Comparison of ENCODE assay signal across 1 cellular context in genomic region chr3:99923873-99924272, GRCh38.
TF ChIP-seq lines count a peak whose summit lies in the region.

No MANE protein-coding gene starts in this region.

TF ChIP-seq in HepG2, 621 proteins besides CTCF, POLR2A, EP300 and RAD21 (continued from another document and continues in another):
- no peak for TF ChIP-seq ZFP36L1 (CRISPR knock-in tag; IDR thresholded peaks at IDR 0.05)
- TF ChIP-seq RBFOX2 (IDR thresholded peaks at IDR 0.05; ENCODE audit: low read depth, low read length): no peak
- TF ChIP-seq, protein P1, sequence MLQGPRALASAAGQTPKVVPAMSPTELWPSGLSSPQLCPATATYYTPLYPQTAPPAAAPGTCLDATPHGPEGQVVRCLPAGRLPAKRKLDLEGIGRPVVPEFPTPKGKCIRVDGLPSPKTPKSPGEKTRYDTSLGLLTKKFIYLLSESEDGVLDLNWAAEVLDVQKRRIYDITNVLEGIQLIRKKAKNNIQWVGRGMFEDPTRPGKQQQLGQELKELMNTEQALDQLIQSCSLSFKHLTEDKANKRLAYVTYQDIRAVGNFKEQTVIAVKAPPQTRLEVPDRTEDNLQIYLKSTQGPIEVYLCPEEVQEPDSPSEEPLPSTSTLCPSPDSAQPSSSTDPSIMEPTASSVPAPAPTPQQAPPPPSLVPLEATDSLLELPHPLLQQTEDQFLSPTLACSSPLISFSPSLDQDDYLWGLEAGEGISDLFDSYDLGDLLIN (CRISPR knock-in tag; IDR thresholded peaks at IDR 0.05; ENCODE audit: borderline replicate concordance): no peak
- TF ChIP-seq, protein P2, sequence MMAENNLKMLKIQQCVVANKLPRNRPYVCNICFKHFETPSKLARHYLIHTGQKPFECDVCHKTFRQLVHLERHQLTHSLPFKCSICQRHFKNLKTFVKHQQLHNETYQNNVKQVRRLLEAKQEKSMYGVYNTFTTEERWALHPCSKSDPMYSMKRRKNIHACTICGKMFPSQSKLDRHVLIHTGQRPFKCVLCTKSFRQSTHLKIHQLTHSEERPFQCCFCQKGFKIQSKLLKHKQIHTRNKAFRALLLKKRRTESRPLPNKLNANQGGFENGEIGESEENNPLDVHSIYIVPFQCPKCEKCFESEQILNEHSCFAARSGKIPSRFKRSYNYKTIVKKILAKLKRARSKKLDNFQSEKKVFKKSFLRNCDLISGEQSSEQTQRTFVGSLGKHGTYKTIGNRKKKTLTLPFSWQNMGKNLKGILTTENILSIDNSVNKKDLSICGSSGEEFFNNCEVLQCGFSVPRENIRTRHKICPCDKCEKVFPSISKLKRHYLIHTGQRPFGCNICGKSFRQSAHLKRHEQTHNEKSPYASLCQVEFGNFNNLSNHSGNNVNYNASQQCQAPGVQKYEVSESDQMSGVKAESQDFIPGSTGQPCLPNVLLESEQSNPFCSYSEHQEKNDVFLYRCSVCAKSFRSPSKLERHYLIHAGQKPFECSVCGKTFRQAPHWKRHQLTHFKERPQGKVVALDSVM (CRISPR knock-in tag; IDR thresholded peaks at IDR 0.05): no peak
- TF ChIP-seq ZKSCAN1 (IDR thresholded peaks at IDR 0.05; ENCODE audit: low read length): no peak
- 0 out of 2 replicates have a peak, but pooled peaks have one; percentile 22 for TF ChIP-seq FOXO1 (CRISPR knock-in tag; IDR thresholded peaks at IDR 0.05)
- TF ChIP-seq SCMH1 (CRISPR knock-in tag; IDR thresholded peaks at IDR 0.05; ENCODE audit: borderline replicate concordance): no peak
- TF ChIP-seq ZNF563 (CRISPR knock-in tag; IDR thresholded peaks at IDR 0.05): no peak
- no peak for TF ChIP-seq CERS6 (CRISPR knock-in tag; IDR thresholded peaks at IDR 0.05)
- TF ChIP-seq ZNF232 (CRISPR knock-in tag; IDR thresholded peaks at IDR 0.05; ENCODE audit: borderline replicate concordance): no peak
- TF ChIP-seq HIVEP1 (CRISPR knock-in tag; IDR thresholded peaks at IDR 0.05): no peak
- TF ChIP-seq ZNF253 (CRISPR knock-in tag; IDR thresholded peaks at IDR 0.05; ENCODE audit: borderline replicate concordance): no peak
- TF ChIP-seq ZSCAN31 (CRISPR knock-in tag; IDR thresholded peaks at IDR 0.05; ENCODE audit: low read depth): 0 out of 2 replicates have a peak, but pooled peaks have one; percentile 38
- TF ChIP-seq ZNF343 (CRISPR knock-in tag; IDR thresholded peaks at IDR 0.05): no peak
- TF ChIP-seq DNMT3B (CRISPR knock-in tag; conservative IDR thresholded peaks at IDR 0.05): no peak
- TF ChIP-seq HOXA3 (CRISPR knock-in tag; IDR thresholded peaks at IDR 0.05): peak; percentile 47; the same call in 1 of the 2 replicates
- peak; percentile 75; the same call in 1 of the 2 replicates for TF ChIP-seq ZNF792 (CRISPR knock-in tag; IDR thresholded peaks at IDR 0.05)
- peak; percentile 63 for TF ChIP-seq FOXA3 (CRISPR knock-in tag; IDR thresholded peaks at IDR 0.05)
- no peak for TF ChIP-seq KLF13 (CRISPR knock-in tag; IDR thresholded peaks at IDR 0.05)
- TF ChIP-seq AHDC1 (CRISPR knock-in tag; IDR thresholded peaks at IDR 0.05; ENCODE audit: borderline replicate concordance): 0 out of 2 replicates have a peak, but pooled peaks have one; percentile 34
- no peak for TF ChIP-seq SSRP1 (CRISPR knock-in tag; IDR thresholded peaks at IDR 0.05)
- 0 out of 2 replicates have a peak, but pooled peaks have one; percentile 15 for TF ChIP-seq CEBPG (CRISPR knock-in tag; IDR thresholded peaks at IDR 0.05)
- TF ChIP-seq, protein P3, sequence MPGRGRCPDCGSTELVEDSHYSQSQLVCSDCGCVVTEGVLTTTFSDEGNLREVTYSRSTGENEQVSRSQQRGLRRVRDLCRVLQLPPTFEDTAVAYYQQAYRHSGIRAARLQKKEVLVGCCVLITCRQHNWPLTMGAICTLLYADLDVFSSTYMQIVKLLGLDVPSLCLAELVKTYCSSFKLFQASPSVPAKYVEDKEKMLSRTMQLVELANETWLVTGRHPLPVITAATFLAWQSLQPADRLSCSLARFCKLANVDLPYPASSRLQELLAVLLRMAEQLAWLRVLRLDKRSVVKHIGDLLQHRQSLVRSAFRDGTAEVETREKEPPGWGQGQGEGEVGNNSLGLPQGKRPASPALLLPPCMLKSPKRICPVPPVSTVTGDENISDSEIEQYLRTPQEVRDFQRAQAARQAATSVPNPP (CRISPR knock-in tag; IDR thresholded peaks at IDR 0.05): no peak
- no peak for TF ChIP-seq ZNF639 (CRISPR knock-in tag; conservative IDR thresholded peaks at IDR 0.05)
- TF ChIP-seq TAF15 (IDR thresholded peaks at IDR 0.05; ENCODE audit: low read depth, low read length, poor library complexity, severe bottlenecking): no peak
- TF ChIP-seq RFXANK (CRISPR knock-in tag; IDR thresholded peaks at IDR 0.05): no peak
- no peak for TF ChIP-seq PCBP2 (optimal IDR thresholded peaks at IDR 0.05; ENCODE audit: low read depth, low read length, poor library complexity, severe bottlenecking)
- TF ChIP-seq IKZF1 (IDR thresholded peaks at IDR 0.05): no peak
- peak; percentile 78 for TF ChIP-seq ZNF121 (CRISPR knock-in tag; IDR thresholded peaks at IDR 0.05)
- peak; percentile 77; the same call in 1 of the 2 replicates for TF ChIP-seq ZBTB20 (CRISPR knock-in tag; IDR thresholded peaks at IDR 0.05; ENCODE audit: borderline replicate concordance, low read depth)
- no peak for TF ChIP-seq CREB1 (IDR thresholded peaks at IDR 0.05)
- TF ChIP-seq CREB1 (CRISPR knock-in tag; IDR thresholded peaks at IDR 0.05): peak; percentile 52; the same call in 1 of the 2 replicates
- TF ChIP-seq KDM4B (CRISPR knock-in tag; IDR thresholded peaks at IDR 0.05): no peak
- TF ChIP-seq HNRNPK (IDR thresholded peaks at IDR 0.05; ENCODE audit: low read depth, low read length, poor library complexity, severe bottlenecking): no peak
- TF ChIP-seq REST (IDR thresholded peaks at IDR 0.05; ENCODE audit: borderline replicate concordance in 1 of 2, low read depth in 1 of 2, low read length in 2 of 2): no peak
- 0 out of 2 replicates have a peak, but pooled peaks have one; percentile 12 for TF ChIP-seq ZNF124 (CRISPR knock-in tag; IDR thresholded peaks at IDR 0.05)
- no peak for TF ChIP-seq JARID2 (CRISPR knock-in tag; IDR thresholded peaks at IDR 0.05; ENCODE audit: insufficient replicate concordance)
- no peak for TF ChIP-seq ZNF83 (CRISPR knock-in tag; IDR thresholded peaks at IDR 0.05; ENCODE audit: borderline replicate concordance)
- peak; percentile 31; the same call in 1 of the 2 replicates for TF ChIP-seq FOSL2 (CRISPR knock-in tag; IDR thresholded peaks at IDR 0.05)
- TF ChIP-seq HMG20B (CRISPR knock-in tag; conservative IDR thresholded peaks at IDR 0.05): 0 out of 2 replicates have a peak, but pooled peaks have one; percentile 43
- TF ChIP-seq TBX2 (CRISPR knock-in tag; IDR thresholded peaks at IDR 0.05; ENCODE audit: borderline replicate concordance): no peak
- TF ChIP-seq ZGPAT (CRISPR knock-in tag; IDR thresholded peaks at IDR 0.05): no peak
- 0 out of 2 replicates have a peak, but pooled peaks have one; percentile 21 for TF ChIP-seq NFIC (IDR thresholded peaks at IDR 0.05; ENCODE audit: low read length)
- TF ChIP-seq CBX1 (IDR thresholded peaks at IDR 0.05; ENCODE audit: low read depth): peak; percentile 39
- TF ChIP-seq ESRRA (CRISPR knock-in tag; IDR thresholded peaks at IDR 0.05; ENCODE audit: low read depth): no peak
- peak; percentile 64 for TF ChIP-seq RCOR2 (CRISPR knock-in tag; IDR thresholded peaks at IDR 0.05)
- TF ChIP-seq KDM6A (CRISPR knock-in tag; IDR thresholded peaks at IDR 0.05; ENCODE audit: low read depth): no peak
- TF ChIP-seq ZNF33B (CRISPR knock-in tag; IDR thresholded peaks at IDR 0.05): no peak
- TF ChIP-seq ZNF879 (CRISPR knock-in tag; IDR thresholded peaks at IDR 0.05): no peak
